ENCODE assay signal across 8 cellular contexts in the genomic region with DNA sequence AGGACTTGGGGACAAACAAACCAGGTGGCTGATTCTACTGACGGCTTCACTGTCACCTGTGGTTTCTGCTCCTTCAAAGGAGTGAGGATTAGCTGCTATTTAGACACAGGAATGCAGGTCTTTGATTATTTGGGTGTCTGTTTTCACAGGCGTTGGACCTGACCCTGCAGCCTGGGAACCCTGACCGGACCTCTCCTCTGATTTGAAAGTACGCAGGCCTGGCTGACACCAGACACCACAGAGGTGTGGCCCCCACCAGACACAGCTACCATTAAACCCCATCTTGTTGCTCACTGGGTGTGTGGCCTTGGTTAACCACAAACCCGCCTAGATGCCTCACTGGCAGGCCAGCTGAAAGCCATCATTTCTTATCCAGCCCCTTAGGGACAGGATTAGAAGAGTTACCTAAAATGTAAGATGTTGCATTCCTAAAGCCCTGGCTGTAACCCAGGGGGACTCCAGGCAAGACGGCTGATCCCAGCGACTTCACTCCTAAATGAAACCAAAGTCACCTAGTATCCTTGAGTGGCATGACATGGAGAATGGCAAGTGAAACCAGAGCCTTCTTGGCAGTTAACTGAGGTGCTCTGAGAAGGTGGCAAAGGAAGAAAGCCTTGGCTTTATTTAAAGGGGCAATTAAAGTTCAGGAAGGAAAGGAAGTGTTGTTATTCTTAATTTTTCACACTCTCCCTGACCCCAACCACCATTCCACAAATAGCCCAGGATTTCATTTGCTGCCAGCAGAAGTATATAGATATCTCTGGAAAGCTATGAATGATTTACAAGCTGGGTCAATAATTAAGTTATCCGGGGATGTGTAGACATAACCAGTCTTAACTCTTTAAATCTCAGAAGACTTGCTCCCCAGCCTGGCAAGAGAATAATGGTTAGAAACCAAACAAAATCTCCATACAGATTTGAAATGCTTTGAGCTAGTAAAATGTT.
A peak's percentile ranks its signal among the peaks of the same experiment; 100 is the strongest.
DNase-seq lines count a peak whose midpoint lies in the region; ATAC-seq, FAIRE-seq and TF ChIP-seq lines count a peak whose summit lies in the region.

No MANE protein-coding gene starts in this region.

- TF ChIP-seq CTCF in DND-41 (IDR thresholded peaks at IDR 0.05; ENCODE audit: borderline replicate concordance, extremely low read depth, low read length, poor library complexity, severe bottlenecking) (no peak), GM13976 (IDR thresholded peaks at IDR 0.05; ENCODE audit: borderline replicate concordance, control extremely low read depth, extremely low read depth, insufficient read depth, missing control alignments) (no peak)

- no peak overlapping the region for H2AFZ ChIP-seq in DND-41 (ENCODE audit: low read depth, low read length)

- H3K27me3 ChIP-seq in DND-41 (ENCODE audit: insufficient read depth, low read length, poor library complexity) (peaks cover 8% of the 10 kb centered on the region), right cardiac atrium (ENCODE audit: control insufficient read depth, insufficient read depth) (no peaks in the 10 kb centered on the region)

- WGBS in right cardiac atrium = 45% methylated on average over 8 of the region's 8 CpGs

- H3K4me2 ChIP-seq in DND-41 (ENCODE audit: insufficient read depth, low read length) = no peak overlapping the region

- H3K4me1 ChIP-seq in DND-41 (ENCODE audit: insufficient read depth, low read length) (no peaks in the 10 kb centered on the region; the same call in 1 of the 2 replicates), right cardiac atrium (ENCODE audit: control insufficient read depth, insufficient read depth, low read length) (no peaks in the 10 kb centered on the region)

- intact Hi-C loops in sciatic nerve (cut with DNase I) (no loop called here), right cardiac atrium (cut with DNase I) (no loop called here)

- no peaks in the 10 kb centered on the region for H3K79me2 ChIP-seq in DND-41 (ENCODE audit: insufficient read depth, low read length)

- H3K9me3 ChIP-seq in DND-41 (ENCODE audit: insufficient read depth, low read length, severe bottlenecking) (no peaks in the 10 kb centered on the region), right cardiac atrium (ENCODE audit: control insufficient read depth, low read length) (no peaks in the 10 kb centered on the region)

- no peak overlapping the region for H3K4me3 ChIP-seq in DND-41 (ENCODE audit: low read depth in 1 of 2, low read length in 2 of 2)
- H3K4me3 ChIP-seq in right cardiac atrium (ENCODE audit: low read length) = no peak overlapping the region

- H4K20me1 ChIP-seq in DND-41 (ENCODE audit: insufficient read depth, low read length) = no peaks in the 10 kb centered on the region

- POLR2A ChIA-PET in HEK293T (lab: Yijun Ruan, JAX) = no interaction called here

- in situ Hi-C loops in GM13976 (cut with MboI; ENCODE audit: low sequenced_read_pairs, unreplicated experiment) = no loop called here

- DNase-seq in DND-41 (peak; percentile 52), RCC 7860 (ENCODE audit: low spot score) (peak; percentile 84), kidney tubule cell (ENCODE audit: low spot score) (peak; percentile 94), HEK293T (ENCODE audit: extremely low spot score) (no peak), GM13976 (ENCODE audit: low spot score) (no peak), sciatic nerve (ENCODE audit: low spot score) (no peak), right cardiac atrium (no peak)

- H3K9ac ChIP-seq in DND-41 (ENCODE audit: low read depth, low read length) = no peak overlapping the region

- no peaks in the 10 kb centered on the region for H3K36me3 ChIP-seq in DND-41 (ENCODE audit: insufficient read depth, low read length)

- CTCF ChIA-PET in HEK293T (lab: Yijun Ruan, JAX) = no interaction called here

- H3K27ac ChIP-seq in DND-41 (ENCODE audit: low read length) (no peak overlapping the region), right cardiac atrium (ENCODE audit: low read length) (no peak overlapping the region)

- ATAC-seq in DND-41 (ENCODE audit: insufficient read depth, low read depth) = peak; percentile 97
- peak; percentile 67 for ATAC-seq in HG02610 (IDR thresholded peaks at IDR 0.05; ENCODE audit: unreplicated experiment)
- no peak for ATAC-seq in sciatic nerve
- no peak for ATAC-seq in right cardiac atrium

- FAIRE-seq in RCC 7860 (lab: Jason Lieb, UNC) = peak; percentile 93

TF ChIP-seq in HEK293T, 16 proteins besides CTCF, POLR2A, EP300 and RAD21:
- TF ChIP-seq ARNT (IDR thresholded peaks at IDR 0.05) (no peak), BHLHE40 (IDR thresholded peaks at IDR 0.05; ENCODE audit: borderline replicate concordance) (no peak), ELF4 (IDR thresholded peaks at IDR 0.05) (no peak), FOXM1 (IDR thresholded peaks at IDR 0.05; ENCODE audit: borderline replicate concordance) (no peak), SP1 (IDR thresholded peaks at IDR 0.05) (no peak), HDGF (IDR thresholded peaks at IDR 0.05; ENCODE audit: borderline replicate concordance) (no peak), LEF1 (IDR thresholded peaks at IDR 0.05; ENCODE audit: borderline replicate concordance) (no peak), NFRKB (IDR thresholded peaks at IDR 0.05) (no peak), TARDBP (IDR thresholded peaks at IDR 0.05) (no peak), FOXK2 (IDR thresholded peaks at IDR 0.05) (no peak), CTBP1 (IDR thresholded peaks at IDR 0.05; ENCODE audit: borderline replicate concordance) (no peak), ZNF384 (IDR thresholded peaks at IDR 0.05) (no peak), PKNOX1 (IDR thresholded peaks at IDR 0.05) (no peak), FOXA1 (IDR thresholded peaks at IDR 0.05) (no peak), SUZ12 (IDR thresholded peaks at IDR 0.05) (no peak), L3MBTL2 (conservative IDR thresholded peaks at IDR 0.05) (no peak)

Comparison
In these comparisons a context has a peak if more than half of its experiments do, and no peak if none do; other contexts are left out.
1. ATAC-seq: peak in DND-41 (single experiment) and HG02610 (single experiment); none in sciatic nerve (single experiment) and right cardiac atrium (0 of 2).
2. DNase-seq: peak in DND-41 (single experiment), RCC 7860 (single experiment) and kidney tubule cell (single experiment); none in HEK293T (single experiment), GM13976 (single experiment), sciatic nerve (single experiment) and right cardiac atrium (0 of 3).